ENCODE assay signal across 8 cellular contexts in genomic region chr3:151918253-151919029, GRCh38. TPM values are rescaled to one million over a fixed set of nuclear protein-coding genes. Genes with fewer than 3 reads are reported as not detected.
DNase-seq lines count a peak whose midpoint lies in the region; ATAC-seq, FAIRE-seq and TF ChIP-seq lines count a peak whose summit lies in the region.

No MANE protein-coding gene starts in this region.

- no peaks in the 10 kb centered on the region for H3K36me3 Mint-ChIP-seq in natural killer cell
- H3K36me3 Mint-ChIP-seq in natural killer cell treated with Interleukin-12 subunit alpha and Interleukin-12 subunit beta and Interleukin-15 and Interleukin-18, amount 100 ng/mL, for 72 hours, result no peaks in the 10 kb centered on the region

- H3K4me3 Mint-ChIP-seq in natural killer cell, result no peak overlapping the region
- no peak overlapping the region for H3K4me3 Mint-ChIP-seq in natural killer cell treated with Interleukin-12 subunit alpha and Interleukin-12 subunit beta and Interleukin-15 and Interleukin-18, amount 100 ng/mL, for 72 hours

- TF ChIP-seq CTCF in natural killer cell (IDR thresholded peaks at IDR 0.05) (peak; percentile 78), brain microvascular endothelial cell (IDR thresholded peaks at IDR 0.05; ENCODE audit: low read depth, low read length, missing control alignments) (peak; percentile 53)

- ATAC-seq in natural killer cell (peak in 2 of 3 donors; percentile 65 to 72), HG03159 (IDR thresholded peaks at IDR 0.05; ENCODE audit: unreplicated experiment) (peak; percentile 50)
- ATAC-seq in natural killer cell treated with Interleukin-12 subunit alpha and Interleukin-12 subunit beta and Interleukin-15 and Interleukin-18, amount 100 ng/mL, for 72 hours, result no peak

- H3K27me3 ChIP-seq in brain microvascular endothelial cell (replicated peaks), result no peaks in the 10 kb centered on the region

- no peaks in the 10 kb centered on the region for H3K36me3 ChIP-seq in brain microvascular endothelial cell (replicated peaks)

- no peak overlapping the region for H3K27ac Mint-ChIP-seq in natural killer cell
- no peak overlapping the region for H3K27ac Mint-ChIP-seq in natural killer cell treated with Interleukin-12 subunit alpha and Interleukin-12 subunit beta and Interleukin-15 and Interleukin-18, amount 100 ng/mL, for 72 hours

- intact Hi-C loops in natural killer cell (cut with micrococcal nuclease), result loop anchor here (1.0 kb wide), 2 partner anchors 450 to 479 kb away; no protein-coding TSS in a partner anchor

- no peak overlapping the region for H3K27ac ChIP-seq in brain microvascular endothelial cell

- no peak for FAIRE-seq in urothelium cell line (lab: Jason Lieb, UNC)

- H3K4me1 Mint-ChIP-seq in natural killer cell, result no peaks in the 10 kb centered on the region
- no peaks in the 10 kb centered on the region for H3K4me1 Mint-ChIP-seq in natural killer cell treated with Interleukin-12 subunit alpha and Interleukin-12 subunit beta and Interleukin-15 and Interleukin-18, amount 100 ng/mL, for 72 hours (ENCODE audit: low read depth in 2 of 2)

- no peak for DNase-seq in natural killer cell
- no peak for DNase-seq in natural killer cell treated with Interleukin-12 subunit alpha and Interleukin-12 subunit beta and Interleukin-15 and Interleukin-18, amount 100 ng/mL, for 72 hours (ENCODE audit: low spot score)
- peak; percentile 50 for DNase-seq in NCI-H748 (lab: John Stamatoyannopoulos, UW; ENCODE audit: unreplicated experiment)
- DNase-seq in brain microvascular endothelial cell, result peak; percentile 43
- DNase-seq in kidney tubule cell (ENCODE audit: low spot score), result peak; percentile 59
- DNase-seq in urothelium cell line (ENCODE audit: low spot score), result peak; percentile 18
- DNase-seq in hepatic stellate cell (ENCODE audit: low spot score), result no peak

- H3K27me3 Mint-ChIP-seq in natural killer cell (ENCODE audit: low read depth in 2 of 2), result no peaks in the 10 kb centered on the region
- no peaks in the 10 kb centered on the region for H3K27me3 Mint-ChIP-seq in natural killer cell treated with Interleukin-12 subunit alpha and Interleukin-12 subunit beta and Interleukin-15 and Interleukin-18, amount 100 ng/mL, for 72 hours

- no peak overlapping the region for H3K4me3 ChIP-seq in brain microvascular endothelial cell (ENCODE audit: low read depth, low read length)

- H3K9me3 Mint-ChIP-seq in natural killer cell, result no peaks in the 10 kb centered on the region
- no peaks in the 10 kb centered on the region for H3K9me3 Mint-ChIP-seq in natural killer cell treated with Interleukin-12 subunit alpha and Interleukin-12 subunit beta and Interleukin-15 and Interleukin-18, amount 100 ng/mL, for 72 hours

- in situ Hi-C loops in brain microvascular endothelial cell (cut with HindIII; ENCODE audit: low pct_ligation_motif_present, low sequenced_read_pairs), result no loop called here

RNA-seq across cellular contexts. Expression of gene SUCNR1, which starts 45.0 kb away (rescaled TPM):
- total RNA-seq in natural killer cell, result under 1 TPM in 2 of 3 donors, not detected in 1; 0.19 to 0.23 TPM
- not detected for total RNA-seq in natural killer cell treated with Interleukin-12 subunit alpha and Interleukin-12 subunit beta and Interleukin-15 and Interleukin-18, amount 100 ng/mL, for 72 hours

Comparison
In these comparisons a context has a peak if more than half of its experiments do, and no peak if none do; other contexts are left out.
1. ATAC-seq: peak in natural killer cell (2 of 3) and HG03159 (single experiment); none in natural killer cell treated with Interleukin-12 subunit alpha and Interleukin-12 subunit beta and Interleukin-15 and Interleukin-18, amount 100 ng/mL, for 72 hours (0 of 2).
2. DNase-seq: peak in NCI-H748 (single experiment), brain microvascular endothelial cell (single experiment), kidney tubule cell (single experiment) and urothelium cell line (single experiment); none in natural killer cell (single experiment), natural killer cell treated with Interleukin-12 subunit alpha and Interleukin-12 subunit beta and Interleukin-15 and Interleukin-18, amount 100 ng/mL, for 72 hours (single experiment) and hepatic stellate cell (single experiment).